ENCODE assay signal across 8 cellular contexts in genomic region chr1:37931493-37932158, GRCh38. TPM values are rescaled to one million over a fixed set of nuclear protein-coding genes. Genes with fewer than 3 reads are reported as not detected.
DNase-seq lines count a peak whose midpoint lies in the region; ATAC-seq and TF ChIP-seq lines count a peak whose summit lies in the region.

No MANE protein-coding gene starts in this region.

- TF ChIP-seq POLR2A in GM15510 (IDR thresholded peaks at IDR 0.05; ENCODE audit: borderline replicate concordance, extremely low read depth, insufficient read length) (peak; percentile 68), adrenal gland (IDR thresholded peaks at IDR 0.05) (no peak)

- intact Hi-C loops in adrenal gland (cut with DNase I) (no loop called here), left cardiac atrium (cut with DNase I) (no loop called here), posterior vena cava (cut with DNase I) (no loop called here), upper lobe of right lung (cut with DNase I) (no loop called here)

- peak overlapping the region in 3 of 4 donors; percentile 51 to 80 (median 72) for H3K4me3 ChIP-seq in adrenal gland
- peak overlapping the region; percentile 93 for H3K4me3 ChIP-seq in upper lobe of right lung

- no peaks in the 10 kb centered on the region for H3K27me3 ChIP-seq in adrenal gland
- no peaks in the 10 kb centered on the region for H3K27me3 ChIP-seq in upper lobe of right lung

- H3K9me3 ChIP-seq in adrenal gland (replicated peaks in 1 of 3) (no peaks in the 10 kb centered on the region), upper lobe of right lung (no peaks in the 10 kb centered on the region)

- H3K27ac ChIP-seq in adrenal gland = peak overlapping the region in 2 of 5 donors; percentile 33 to 79
- H3K27ac ChIP-seq in upper lobe of right lung = peak overlapping the region; percentile 73

- 0 to 2% (median 1%) methylated on average over 10 to 58 of the region's 58 CpGs for WGBS in adrenal gland, 4 donors

- DNase-seq in NCI-H146 (lab: John Stamatoyannopoulos, UW) (peak; percentile 96), T follicular helper cell (ENCODE audit: low read depth) (peak; percentile 95), adrenal gland (peak; percentile 94 to 98 (median 97)), left cardiac atrium (peak; percentile 96), posterior vena cava (ENCODE audit: low spot score) (peak; percentile 99), upper lobe of right lung (peak; percentile 99)

- H3K36me3 ChIP-seq in adrenal gland (replicated peaks in 1 of 2) (peaks cover 0 to 8% of the 10 kb centered on the region in 2 donors), upper lobe of right lung (peaks cover 19% of the 10 kb centered on the region)

- peaks cover 7 to 19% of the 10 kb centered on the region in 2 donors for H3K4me1 ChIP-seq in adrenal gland (replicated peaks in 1 of 2)
- H3K4me1 ChIP-seq in upper lobe of right lung = peaks cover 8% of the 10 kb centered on the region

- ATAC-seq in HG02870 (IDR thresholded peaks at IDR 0.05; ENCODE audit: unreplicated experiment) = peak; percentile 87
- peak; percentile 99 to 100 for ATAC-seq in left cardiac atrium
- ATAC-seq in upper lobe of right lung = peak; percentile 100

- TF ChIP-seq CTCF in adrenal gland (IDR thresholded peaks at IDR 0.05) = peak in 1 of 6 experiments; percentile 14
- TF ChIP-seq CTCF in upper lobe of right lung (IDR thresholded peaks at IDR 0.05) = no peak

RNA-seq across cellular contexts. Expression of gene INPP5B, which starts 15.2 kb away (rescaled TPM):
- total RNA-seq in adrenal gland (10 to 100 TPM; 11.6 to 32.3 (median 24.0) TPM), left cardiac atrium (10 to 100 TPM; 13.4 to 19.7 TPM), posterior vena cava (10 to 100 TPM; 28.9 to 31.2 TPM), upper lobe of right lung (44.8 TPM)
- polyA plus RNA-seq in adrenal gland = 10 to 100 TPM; 10.4 to 15.7 (median 11.3) TPM

RNA-seq across cellular contexts. Expression of gene SF3A3, which starts 58.2 kb away (rescaled TPM):
- total RNA-seq in adrenal gland (10 to 100 TPM; 30.1 to 95.9 (median 40.8) TPM), left cardiac atrium (10 to 100 TPM; 27.7 to 36.1 TPM), posterior vena cava (10 to 100 TPM; 42.7 to 48.6 TPM), upper lobe of right lung (48.7 TPM)
- polyA plus RNA-seq in adrenal gland = 10 to 100 TPM; 24.3 to 78.5 (median 28.2) TPM
